In genomic region chr14:105023144-105023543, GRCh38 we compare ENCODE assay signal across 14 cellular contexts. TPM values are rescaled to one million over a fixed set of nuclear protein-coding genes. Genes with fewer than 3 reads are reported as not detected.
DNase-seq lines count a peak whose midpoint lies in the region; ATAC-seq, FAIRE-seq and TF ChIP-seq lines count a peak whose summit lies in the region.
"Had no signal": no experiment of that assay in that cellular context is flagged by ENCODE, and none has a peak within 500 bp of the region (broad histone marks: within the 10 kb centered on the region; RNA-seq: fewer than 3 reads in every experiment).

No MANE protein-coding gene starts in this region.

- H3K4me3 Mint-ChIP-seq in CD4-positive, alpha-beta T cell = peak overlapping the region; percentile 38
- H3K4me3 Mint-ChIP-seq in activated naive CD8-positive, alpha-beta T cell = peak overlapping the region; percentile 100

- H2AFZ ChIP-seq in Loucy (ENCODE audit: low read length) = no peak overlapping the region

- no peak overlapping the region for H3K27ac ChIP-seq in CD4-positive, alpha-beta T cell (ENCODE audit: low read depth, low read length)

- H3K9ac ChIP-seq in Loucy (ENCODE audit: low read depth, low read length, poor library complexity, severe bottlenecking) = peak overlapping the region; percentile 18

- H3K9me3 Mint-ChIP-seq in CD4-positive, alpha-beta T cell = no peaks in the 10 kb centered on the region
- H3K9me3 Mint-ChIP-seq in activated naive CD8-positive, alpha-beta T cell (ENCODE audit: low read depth) = no peaks in the 10 kb centered on the region
- H3K9me3 Mint-ChIP-seq: central memory CD8-positive, alpha-beta T cell had no signal

- no peaks in the 10 kb centered on the region for H3K9me3 ChIP-seq in CD4-positive, alpha-beta T cell (ENCODE audit: control insufficient read depth, low read length)
- no peaks in the 10 kb centered on the region for H3K9me3 ChIP-seq in Loucy (ENCODE audit: insufficient read depth, low read depth, low read length)
- H3K9me3 ChIP-seq: Caco-2 had no signal

- H3K4me3 ChIP-seq in Loucy (ENCODE audit: low read length, poor library complexity, severe bottlenecking) = no peak overlapping the region

- FAIRE-seq in frontal cortex (lab: Jason Lieb, UNC) = no peak
- FAIRE-seq in GM19239 (lab: Jason Lieb, UNC) = no peak

- H3K4me2 ChIP-seq in Loucy (ENCODE audit: low read depth, low read length, poor library complexity, severe bottlenecking) = no peak overlapping the region

- no peak for TF ChIP-seq CTCF in CD4-positive, alpha-beta T cell (IDR thresholded peaks at IDR 0.05)
- TF ChIP-seq CTCF in Loucy (conservative IDR thresholded peaks at IDR 0.05; ENCODE audit: low read length) = no peak

- H3K27me3 ChIP-seq in CD4-positive, alpha-beta T cell (ENCODE audit: control insufficient read depth, insufficient read depth, low read length) = no peaks in the 10 kb centered on the region
- H3K27me3 ChIP-seq in Loucy (ENCODE audit: insufficient read depth, low read length, poor library complexity, severe bottlenecking) = peaks cover 8% of the 10 kb centered on the region

- POLR2A ChIA-PET in CD4-positive, alpha-beta T cell (lab: Charles Lee) = no interaction called here

- peaks cover 23% of the 10 kb centered on the region for H4K20me1 ChIP-seq in Loucy (ENCODE audit: insufficient read depth, low read length, poor library complexity, severe bottlenecking)

- H3K79me2 ChIP-seq in Loucy (ENCODE audit: insufficient read depth, low read length) = peaks cover 44% of the 10 kb centered on the region

- CTCF ChIA-PET in CD4-positive, alpha-beta T cell (lab: Charles Lee) = interaction anchor here (4.0 kb wide), 1 partner anchor 23 kb away, joined by 20 read pairs; no protein-coding TSS in a partner anchor

- no peaks in the 10 kb centered on the region for H3K36me3 ChIP-seq in Loucy (ENCODE audit: insufficient read depth, low read length)

- peaks cover 61% of the 10 kb centered on the region for H3K4me1 ChIP-seq in Loucy (ENCODE audit: insufficient read depth, low read length, poor library complexity, severe bottlenecking)

- ATAC-seq in CD4-positive, alpha-beta T cell (ENCODE audit: poor library complexity) = no peak
- ATAC-seq: sciatic nerve had no signal

- no peaks in the 10 kb centered on the region for H3K27me3 Mint-ChIP-seq in CD4-positive, alpha-beta T cell
- no peaks in the 10 kb centered on the region for H3K27me3 Mint-ChIP-seq in activated naive CD8-positive, alpha-beta T cell
- H3K27me3 Mint-ChIP-seq: central memory CD8-positive, alpha-beta T cell had no signal

- DNase-seq in CD4-positive, alpha-beta T cell = no peak
- DNase-seq in lung microvascular endothelial cell (ENCODE audit: low read depth in 2 of 2) (peak; percentile 35 to 87), frontal cortex (ENCODE audit: low spot score in 2 of 2) (no peak), NCI-H146 (lab: John Stamatoyannopoulos, UW) (no peak), GM19239 (ENCODE audit: insufficient read length, low spot score) (no peak)
- no peak for DNase-seq in stimulated activated CD4-positive, alpha-beta T cell treated with anti-CD3 and anti-CD28 coated beads, Interleukin-1b, Interleukin-23, amount 100 ng/mL, for 48 hours
- DNase-seq: Caco-2, MV-4-11, RPMI8226 had no signal

- intact Hi-C loops in CD4-positive, alpha-beta T cell (cut with DNase I, micrococcal nuclease) = loop anchor here in 1 of 2 experiments (5.0 kb wide), 2 partner anchors 271 to 289 kb away; partner anchors contain the start of genes PACS2 and SIVA1

- H3K27ac Mint-ChIP-seq in CD4-positive, alpha-beta T cell = peak overlapping the region; percentile 3
- H3K27ac Mint-ChIP-seq in activated naive CD8-positive, alpha-beta T cell = peak overlapping the region; percentile 66

- H3K4me1 Mint-ChIP-seq in CD4-positive, alpha-beta T cell (ENCODE audit: low read depth) = peaks cover 46% of the 10 kb centered on the region
- H3K4me1 Mint-ChIP-seq in activated naive CD8-positive, alpha-beta T cell (ENCODE audit: low read depth) = peaks cover 63% of the 10 kb centered on the region

- no peaks in the 10 kb centered on the region for H3F3A ChIP-seq in Loucy (ENCODE audit: low read depth)

- H3K9me2 ChIP-seq in Loucy (replicated peaks; ENCODE audit: low read depth, low read length) = no peaks in the 10 kb centered on the region

- H3K36me3 Mint-ChIP-seq in CD4-positive, alpha-beta T cell (ENCODE audit: low read depth) = no peaks in the 10 kb centered on the region
- peaks cover 10% of the 10 kb centered on the region for H3K36me3 Mint-ChIP-seq in activated naive CD8-positive, alpha-beta T cell

RNA-seq across cellular contexts. Expression of gene CDCA4, which starts 2.3 kb away (rescaled TPM):
- 10 to 100 TPM; 17.7 to 18.8 TPM for total RNA-seq in CD4-positive, alpha-beta T cell
- total RNA-seq in lung microvascular endothelial cell (16.3 and 19.8 TPM in 2 replicates), frontal cortex (11.0 TPM)

RNA-seq across cellular contexts. Expression of gene CLBA1, which starts 37.6 kb away (rescaled TPM):
- total RNA-seq in CD4-positive, alpha-beta T cell = 1 to 10 TPM; 1.7 to 1.8 TPM
- total RNA-seq in lung microvascular endothelial cell (3.2 and 3.5 TPM in 2 replicates), frontal cortex (13.0 TPM)

RNA-seq across cellular contexts. Expression of gene GPR132, which starts 42.1 kb away (rescaled TPM):
- total RNA-seq in CD4-positive, alpha-beta T cell = 10 to 100 TPM; 64.4 to 66.7 TPM
- total RNA-seq in lung microvascular endothelial cell (under 0.01 and 0.20 TPM in 2 replicates), frontal cortex (1.2 TPM)
- total RNA-seq: Caco-2, NCI-H460 had no signal

RNA-seq across cellular contexts. Expression of gene AHNAK2, which starts 45.0 kb away (rescaled TPM):
- under 1 TPM in 1 of 2 experiments, not detected in 1; 0.05 TPM for total RNA-seq in CD4-positive, alpha-beta T cell
- total RNA-seq in lung microvascular endothelial cell (6.0 and 21.8 TPM in 2 replicates), frontal cortex (20.0 TPM)

Comparison
In these comparisons a context has a peak if more than half of its experiments do, and no peak if none do; other contexts are left out.
1. DNase-seq: peak in lung microvascular endothelial cell (2 of 2); none in CD4-positive, alpha-beta T cell (0 of 10), frontal cortex (0 of 2), stimulated activated CD4-positive, alpha-beta T cell treated with anti-CD3 and anti-CD28 coated beads, Interleukin-1b, Interleukin-23, amount 100 ng/mL, for 48 hours (single experiment), NCI-H146 (single experiment) and GM19239 (single experiment).
2. RNA of gene GPR132, which starts 42.1 kb away (total RNA-seq): 64.4 to 66.7 TPM in CD4-positive, alpha-beta T cell; 1.2 TPM in frontal cortex (single experiment) and under 0.01 to 0.20 TPM in lung microvascular endothelial cell; every median in the first group is over 10 times any median in the second.